Comparison of ENCODE assay signal across 31 cellular contexts in genomic region chr10:15136960-15137359, GRCh38. TPM values are rescaled to one million over a fixed set of nuclear protein-coding genes. Genes with fewer than 3 reads are reported as not detected.
A peak's percentile ranks its signal among the peaks of the same experiment; 100 is the strongest.
DNase-seq lines count a peak whose midpoint lies in the region; ATAC-seq, FAIRE-seq and TF ChIP-seq lines count a peak whose summit lies in the region.
"Had no signal": no experiment of that assay in that cellular context is flagged by ENCODE, and none has a peak within 500 bp of the region (broad histone marks: within the 10 kb centered on the region; RNA-seq: fewer than 3 reads in every experiment).

No MANE protein-coding gene starts in this region.

- peak; percentile 67 for ATAC-seq in HepG2
- ATAC-seq: right cardiac atrium, T-cell, WTC11 had no signal

- H3K4me2 ChIP-seq in fibroblast of lung (ENCODE audit: extremely low read depth, insufficient read depth, low read length) (no peak overlapping the region), HepG2 (ENCODE audit: low read depth, low read length) (peak overlapping the region; percentile 13; the same call in 1 of the 2 replicates)

- peak overlapping the region; percentile 10 for H3K27ac ChIP-seq in fibroblast of lung (ENCODE audit: insufficient read depth, low read length)
- peak overlapping the region; percentile 31 for H3K27ac ChIP-seq in HepG2 (ENCODE audit: extremely low read length, insufficient read depth, low read length)
- H3K27ac ChIP-seq: esophagus muscularis mucosa, GM23248, left ventricle myocardium inferior, SJCRH30, spleen, tibial nerve had no signal

- intact Hi-C loops in HepG2 (cut with micrococcal nuclease; ENCODE audit: unreplicated experiment), result no loop called here
- intact Hi-C loops in CD14-positive monocyte (cut with micrococcal nuclease), result no loop called here

- FAIRE-seq in HepG2 (lab: Jason Lieb, UNC) (peak; percentile 81), GM12891 (lab: Jason Lieb, UNC) (no peak)
- FAIRE-seq: astrocyte, G401.6 had no signal

- TF ChIP-seq POLR2A in HepG2 (IDR thresholded peaks at IDR 0.05; ENCODE audit: insufficient read depth in 1 of 2, low read depth in 2 of 2, low read length in 2 of 2) (no peak), GM12891 (IDR thresholded peaks at IDR 0.05; ENCODE audit: low read depth, low read length) (no peak)

- H3K4me3 ChIP-seq in fibroblast of lung (replicated peaks in 1 of 4; ENCODE audit: control extremely low read depth in 1 of 4, insufficient read depth in 1 of 4, low read depth in 3 of 4, low read length in 4 of 4) (no peak overlapping the region), HepG2 (replicated peaks in 1 of 3; ENCODE audit: insufficient read depth in 1 of 3, low read depth in 2 of 3, low read length in 3 of 3) (no peak overlapping the region)
- H3K4me3 ChIP-seq: esophagus muscularis mucosa, GM23248, left ventricle myocardium inferior, SJCRH30, spleen, tibial nerve had no signal

- H2AFZ ChIP-seq in fibroblast of lung (ENCODE audit: low read length) (no peak overlapping the region), HepG2 (ENCODE audit: low read length) (no peak overlapping the region)
- H2AFZ ChIP-seq: GM23248 had no signal

- H3K4me1 ChIP-seq in fibroblast of lung (ENCODE audit: control insufficient read depth, extremely low read depth, insufficient read depth, low read length), result peaks cover 2% of the 10 kb centered on the region
- peaks cover 35% of the 10 kb centered on the region for H3K4me1 ChIP-seq in HepG2 (ENCODE audit: insufficient read depth, low read length)
- H3K4me1 ChIP-seq: left ventricle myocardium inferior, SJCRH30 had no signal

- POLR2A ChIA-PET in HepG2 (lab: Yijun Ruan, JAX), result interaction anchor here (1.2 to 1.3 kb wide), 2 partner anchors 14 to 32 kb away, joined by 6 read pairs; partner anchors contain the start of gene NMT2

- WGBS in HepG2 (ENCODE audit: low lambda C conversion rate), result 30% methylated on average over 5 of the region's 5 CpGs

- no peak for TF ChIP-seq RAD21 in HepG2 (CRISPR knock-in tag; IDR thresholded peaks at IDR 0.05)

- H3K4me3 Mint-ChIP-seq in CD14-positive monocyte, result no peak overlapping the region
- H3K4me3 Mint-ChIP-seq: activated naive CD8-positive, alpha-beta T cell treated with anti-CD3 and anti-CD28 coated beads, Interleukin-2, amount 10 ng/mL, durations not matched to agents 7 days and 5 days; T-cell; WTC11 had no signal

- peaks cover 0 to 1% (median 0%) of the 10 kb centered on the region in 7 donors for H3K9me3 Mint-ChIP-seq in CD14-positive monocyte
- H3K9me3 Mint-ChIP-seq: activated naive CD8-positive, alpha-beta T cell treated with anti-CD3 and anti-CD28 coated beads, Interleukin-2, amount 10 ng/mL, durations not matched to agents 7 days and 5 days; T-cell; WTC11 had no signal

- in situ Hi-C loops in SK-MEL-5 (cut with HindIII; ENCODE audit: low pct_unique_long_range_greater_than_20kb, low sequenced_read_pairs) (no loop called here), HepG2 (cut with HindIII; ENCODE audit: extremely low pct_ligation_motif_present, low pct_unique_long_range_greater_than_20kb) (no loop called here)

- CTCF ChIA-PET in HepG2 (lab: Yijun Ruan, JAX; ENCODE audit: low intra/inter-chr PET ratio, low total read pairs), result no interaction called here

- H3K4me1 Mint-ChIP-seq in CD14-positive monocyte, result peaks cover 2% of the 10 kb centered on the region

- no peaks in the 10 kb centered on the region for H4K20me1 ChIP-seq in fibroblast of lung (ENCODE audit: control insufficient read depth, extremely low read depth, insufficient read depth, low read length)
- no peaks in the 10 kb centered on the region for H4K20me1 ChIP-seq in HepG2 (ENCODE audit: insufficient read depth, low read length)

- H3K9ac ChIP-seq in fibroblast of lung (ENCODE audit: insufficient read depth, low read length) (no peak overlapping the region), HepG2 (ENCODE audit: insufficient read depth, low read depth, low read length) (no peak overlapping the region)
- H3K9ac ChIP-seq: GM23248 had no signal

- no peaks in the 10 kb centered on the region for H3K27me3 Mint-ChIP-seq in CD14-positive monocyte (ENCODE audit: low read depth in 3 of 3)
- H3K27me3 Mint-ChIP-seq: activated naive CD8-positive, alpha-beta T cell treated with anti-CD3 and anti-CD28 coated beads, Interleukin-2, amount 10 ng/mL, durations not matched to agents 7 days and 5 days; T-cell had no signal

- H3K36me3 ChIP-seq in fibroblast of lung (ENCODE audit: control insufficient read depth, insufficient read depth, low read length) (peaks cover 7% of the 10 kb centered on the region), HepG2 (replicated peaks in 1 of 2; ENCODE audit: control insufficient read depth in 1 of 2, insufficient read depth in 2 of 2, low read length in 2 of 2) (peaks cover 13 to 41% of the 10 kb centered on the region in 2 experiments)

- H3K36me3 Mint-ChIP-seq in CD14-positive monocyte, result no peaks in the 10 kb centered on the region

- H3K27me3 ChIP-seq in fibroblast of lung (ENCODE audit: control insufficient read depth, insufficient read depth, low read length) (no peaks in the 10 kb centered on the region), HepG2 (ENCODE audit: control insufficient read depth in 1 of 2, insufficient read depth in 2 of 2, low read length in 2 of 2) (no peaks in the 10 kb centered on the region)
- H3K27me3 ChIP-seq: esophagus muscularis mucosa, SJCRH30, spleen, tibial nerve had no signal

- H3K9me3 ChIP-seq in fibroblast of lung (ENCODE audit: control insufficient read depth, insufficient read depth, low read depth, low read length) (no peaks in the 10 kb centered on the region), HepG2 (ENCODE audit: low read length) (no peaks in the 10 kb centered on the region)
- H3K9me3 ChIP-seq: esophagus muscularis mucosa, left ventricle myocardium inferior, SJCRH30, spleen, tibial nerve had no signal

- H3K79me2 ChIP-seq in fibroblast of lung (ENCODE audit: control insufficient read depth, insufficient read depth, low read length), result no peaks in the 10 kb centered on the region
- H3K79me2 ChIP-seq in HepG2 (ENCODE audit: insufficient read depth, low read length), result peaks cover 3% of the 10 kb centered on the region

- BruUV-seq in HepG2 (replicated peaks; lab: Mats Ljungman, UMichigan), result no TSS peak

- TF ChIP-seq EP300 in HepG2 (IDR thresholded peaks at IDR 0.05; ENCODE audit: low read depth in 2 of 2, low read length in 2 of 2) (peak in 1 of 2 experiments; percentile 62; a peak in 1 of 4 replicates), HepG2 (CRISPR knock-in tag; IDR thresholded peaks at IDR 0.05; ENCODE audit: borderline replicate concordance) (no peak)

- H3K27ac Mint-ChIP-seq in CD14-positive monocyte, result peak overlapping the region in 1 of 7 donors; percentile 9
- H3K27ac Mint-ChIP-seq: activated naive CD8-positive, alpha-beta T cell treated with anti-CD3 and anti-CD28 coated beads, Interleukin-2, amount 10 ng/mL, durations not matched to agents 7 days and 5 days; WTC11 had no signal

- DNase-seq in SK-MEL-5 (ENCODE audit: low read depth, low spot score) (peak; percentile 10), fibroblast of lung (ENCODE audit: low read depth in 2 of 2) (peak in 1 of 2 donors; percentile 64), HepG2 (ENCODE audit: low spot score) (peak; percentile 39), GM12891 (ENCODE audit: insufficient read length, low spot score) (no peak), cerebellum (ENCODE audit: low spot score) (no peak), cerebellar nuclear complex (lab: John Stamatoyannopoulos, UW) (no peak), CD14-positive monocyte (ENCODE audit: low spot score) (no peak)
- DNase-seq: activated CD4-positive, alpha-beta T cell treated with anti-CD3 and anti-CD28 coated beads, Interleukin-2, amount 50 U/mL, for 1 hour; activated gamma-delta T cell treated with Interleukin-2 at 50 U/mL for 16 hours; activated naive CD8-positive, alpha-beta T cell treated with anti-CD3 and anti-CD28 coated beads, Interleukin-2, amount 10 ng/mL, durations not matched to agents 7 days and 5 days; activated T-cell treated with anti-CD3 and anti-CD28 coated beads, Interleukin-2, amount 50 U/mL, for 1 hour; Calu3; caudate nucleus; dermis blood vessel endothelial cell; DMS79; glutamatergic neuron; islet precursor cell; left ventricle myocardium inferior; NCI-H1048; NCI-H2107; right cardiac atrium; RPMI8226; SJCRH30; spleen; T-cell had no signal

- TF ChIP-seq CTCF in fibroblast of lung (conservative IDR thresholded peaks at IDR 0.05 in 1 of 2, IDR thresholded peaks at IDR 0.05 in 1 of 2; ENCODE audit: low read depth in 1 of 2, low read length in 2 of 2), result no peak
- no peak for TF ChIP-seq CTCF in HepG2 (CRISPR knock-in tag; IDR thresholded peaks at IDR 0.05)
- TF ChIP-seq CTCF in CD14-positive monocyte (IDR thresholded peaks at IDR 0.05), result no peak

RNA-seq across cellular contexts. Expression of gene NMT2, which starts 31.5 kb away (rescaled TPM):
- 3.3 and 4.5 TPM in 2 replicates for total RNA-seq in SK-MEL-5 (2014; rRNA removed; shearing (Covaris generic))
- 4.4 and 9.6 TPM in 2 replicates for polyA plus RNA-seq in SK-MEL-5 (2015; cell fraction: cytosol; rRNA removed)
- 2.3 and 7.1 TPM in 2 replicates for polyA plus RNA-seq in SK-MEL-5 (2015; cell fraction: nucleus; rRNA removed)
- 21.0 and 21.3 TPM in 2 replicates for total RNA-seq in fibroblast of lung
- 16.6 and 35.2 TPM in 2 replicates for polyA plus RNA-seq in fibroblast of lung
- 18.8 and 37.7 TPM in 2 replicates for polyA plus RNA-seq in fibroblast of lung (2012)
- 7.5 and 11.8 TPM in 2 replicates for polyA minus RNA-seq in fibroblast of lung (ENCODE audit: low replicate concordance)
- 23.8 and 28.0 TPM in 2 replicates for total RNA-seq in HepG2 (2016; rRNA removed; fragmentation: Illumina TruSeq; extraction: Trizol)
- 8.0 and 9.2 TPM in 2 replicates for total RNA-seq in HepG2 (2016; cell fraction: cytosol; rRNA removed; fragmentation: Illumina TruSeq; extraction: Trizol; ENCODE audit: low read depth)
- total RNA-seq in HepG2 (2016; cell fraction: insoluble cytoplasmic fraction; rRNA removed; fragmentation: Illumina TruSeq; extraction: Trizol), result 27.2 and 28.6 TPM in 2 replicates
- total RNA-seq in HepG2 (2016; cell fraction: membrane; rRNA removed; fragmentation: Illumina TruSeq; extraction: Trizol), result 16.5 and 17.5 TPM in 2 replicates
- 20.8 and 22.8 TPM in 2 replicates for total RNA-seq in HepG2 (2016; cell fraction: nucleus; rRNA removed; fragmentation: Illumina TruSeq; extraction: Trizol)
- 8.9 and 10.1 TPM in 2 replicates for polyA plus RNA-seq in HepG2 (2011; rRNA removed)
- polyA plus RNA-seq in HepG2 (2011; cell fraction: cytosol; rRNA removed), result 3.5 and 4.9 TPM in 2 replicates
- polyA plus RNA-seq in HepG2 (2011; cell fraction: nucleus; rRNA removed), result 15.6 and 18.8 TPM in 2 replicates
- polyA plus RNA-seq in HepG2 (2012), result 16.2 and 22.5 TPM in 2 replicates
- 6.0 and 6.3 TPM in 2 replicates for polyA plus RNA-seq in HepG2 (2016; cell fraction: cytosol; fragmentation: Illumina TruSeq; extraction: Trizol; ENCODE audit: low read depth)
- 28.9 and 32.1 TPM in 2 replicates for polyA plus RNA-seq in HepG2 (2016; cell fraction: insoluble cytoplasmic fraction; fragmentation: Illumina TruSeq; extraction: Trizol; ENCODE audit: low read depth)
- polyA plus RNA-seq in HepG2 (2016; cell fraction: membrane; fragmentation: Illumina TruSeq; extraction: Trizol; ENCODE audit: low read depth), result 13.5 and 15.5 TPM in 2 replicates
- polyA plus RNA-seq in HepG2 (2016; cell fraction: nucleus; fragmentation: Illumina TruSeq; extraction: Trizol; ENCODE audit: insufficient read depth, low read depth), result 27.7 and 29.0 TPM in 2 replicates
- 0.96 and 2.9 TPM in 2 replicates for polyA minus RNA-seq in HepG2 (2011; rRNA and poly(A)+ RNA removed; ENCODE audit: low replicate concordance)
- 5.4 and 6.6 TPM in 2 replicates for polyA minus RNA-seq in HepG2 (2011; cell fraction: cytosol; rRNA and poly(A)+ RNA removed)
- polyA minus RNA-seq in HepG2 (2011; cell fraction: nucleus; rRNA and poly(A)+ RNA removed), result 23.5 and 25.9 TPM in 2 replicates
- 8.7 TPM for polyA plus RNA-seq in GM12891 (2012; ENCODE audit: low read depth, missing spikeins)
- total RNA-seq in cerebellum, result 35.0 TPM
- 1 to 10 TPM in 1 of 2 donors, under 1 TPM in 1; 0.36 to 1.1 TPM for polyA plus RNA-seq in CD14-positive monocyte

RNA-seq across cellular contexts. Expression of gene RPP38, which starts 39.8 kb away (rescaled TPM):
- total RNA-seq in SK-MEL-5 (2014; rRNA removed; shearing (Covaris generic)), result 14.6 and 15.1 TPM in 2 replicates
- polyA plus RNA-seq in SK-MEL-5 (2015; cell fraction: cytosol; rRNA removed), result 16.8 and 21.2 TPM in 2 replicates
- polyA plus RNA-seq in SK-MEL-5 (2015; cell fraction: nucleus; rRNA removed), result 10.8 and 12.2 TPM in 2 replicates
- total RNA-seq in fibroblast of lung, result 14.6 and 15.4 TPM in 2 replicates
- 24.7 and 26.4 TPM in 2 replicates for polyA plus RNA-seq in fibroblast of lung
- polyA plus RNA-seq in fibroblast of lung (2012), result 14.9 and 16.7 TPM in 2 replicates
- polyA minus RNA-seq in fibroblast of lung (ENCODE audit: low replicate concordance), result 6.4 and 8.0 TPM in 2 replicates
- total RNA-seq in HepG2 (2016; rRNA removed; fragmentation: Illumina TruSeq; extraction: Trizol), result 16.4 and 17.7 TPM in 2 replicates
- total RNA-seq in HepG2 (2016; cell fraction: cytosol; rRNA removed; fragmentation: Illumina TruSeq; extraction: Trizol; ENCODE audit: low read depth), result 10.8 and 11.2 TPM in 2 replicates
- total RNA-seq in HepG2 (2016; cell fraction: insoluble cytoplasmic fraction; rRNA removed; fragmentation: Illumina TruSeq; extraction: Trizol), result 15.4 and 17.2 TPM in 2 replicates
- total RNA-seq in HepG2 (2016; cell fraction: membrane; rRNA removed; fragmentation: Illumina TruSeq; extraction: Trizol), result 14.8 and 16.0 TPM in 2 replicates
- 9.0 and 9.2 TPM in 2 replicates for total RNA-seq in HepG2 (2016; cell fraction: nucleus; rRNA removed; fragmentation: Illumina TruSeq; extraction: Trizol)
- 11.7 TPM in 2 replicates for polyA plus RNA-seq in HepG2 (2011; rRNA removed)
- polyA plus RNA-seq in HepG2 (2011; cell fraction: cytosol; rRNA removed), result 10.2 and 13.0 TPM in 2 replicates
- 4.3 and 6.1 TPM in 2 replicates for polyA plus RNA-seq in HepG2 (2011; cell fraction: nucleus; rRNA removed)
- 10.0 and 11.5 TPM in 2 replicates for polyA plus RNA-seq in HepG2 (2012)
- 8.4 and 12.5 TPM in 2 replicates for polyA plus RNA-seq in HepG2 (2016; cell fraction: cytosol; fragmentation: Illumina TruSeq; extraction: Trizol; ENCODE audit: low read depth)
- 19.6 and 21.6 TPM in 2 replicates for polyA plus RNA-seq in HepG2 (2016; cell fraction: insoluble cytoplasmic fraction; fragmentation: Illumina TruSeq; extraction: Trizol; ENCODE audit: low read depth)
- 12.4 and 12.7 TPM in 2 replicates for polyA plus RNA-seq in HepG2 (2016; cell fraction: membrane; fragmentation: Illumina TruSeq; extraction: Trizol; ENCODE audit: low read depth)
- polyA plus RNA-seq in HepG2 (2016; cell fraction: nucleus; fragmentation: Illumina TruSeq; extraction: Trizol; ENCODE audit: insufficient read depth, low read depth), result 17.0 and 18.6 TPM in 2 replicates
- 7.3 and 14.4 TPM in 2 replicates for polyA minus RNA-seq in HepG2 (2011; rRNA and poly(A)+ RNA removed; ENCODE audit: low replicate concordance)
- 4.8 and 6.3 TPM in 2 replicates for polyA minus RNA-seq in HepG2 (2011; cell fraction: cytosol; rRNA and poly(A)+ RNA removed)
- polyA minus RNA-seq in HepG2 (2011; cell fraction: nucleus; rRNA and poly(A)+ RNA removed), result 4.1 and 5.8 TPM in 2 replicates
- polyA plus RNA-seq in GM12891 (2012; ENCODE audit: low read depth, missing spikeins), result 18.8 TPM
- total RNA-seq in cerebellum, result 5.9 TPM
- polyA plus RNA-seq in CD14-positive monocyte, result 10 to 100 TPM; 13.3 to 13.8 TPM

RNA-seq across cellular contexts. Expression of gene ACBD7, which starts 48.4 kb away (rescaled TPM):
- total RNA-seq in SK-MEL-5 (2014; rRNA removed; shearing (Covaris generic)), result 0.21 and 0.69 TPM in 2 replicates
- polyA plus RNA-seq in SK-MEL-5 (2015; cell fraction: cytosol; rRNA removed), result 0.65 and 1.1 TPM in 2 replicates
- polyA plus RNA-seq in SK-MEL-5 (2015; cell fraction: nucleus; rRNA removed), result 0.43 TPM in 1 of 2 replicates, not detected in the other
- total RNA-seq in fibroblast of lung, result under 0.01 and 4.1 TPM in 2 replicates
- polyA plus RNA-seq in fibroblast of lung, result 0.42 and 1.3 TPM in 2 replicates
- polyA plus RNA-seq in fibroblast of lung (2012), result 0.33 and 0.88 TPM in 2 replicates
- polyA minus RNA-seq in fibroblast of lung (ENCODE audit: low replicate concordance), result not detected in 2 replicates
- 2.6 and 4.0 TPM in 2 replicates for total RNA-seq in HepG2 (2016; rRNA removed; fragmentation: Illumina TruSeq; extraction: Trizol)
- 0.51 and 0.53 TPM in 2 replicates for total RNA-seq in HepG2 (2016; cell fraction: cytosol; rRNA removed; fragmentation: Illumina TruSeq; extraction: Trizol; ENCODE audit: low read depth)
- total RNA-seq in HepG2 (2016; cell fraction: insoluble cytoplasmic fraction; rRNA removed; fragmentation: Illumina TruSeq; extraction: Trizol), result 3.0 and 3.6 TPM in 2 replicates
- 2.0 and 2.5 TPM in 2 replicates for total RNA-seq in HepG2 (2016; cell fraction: membrane; rRNA removed; fragmentation: Illumina TruSeq; extraction: Trizol)
- total RNA-seq in HepG2 (2016; cell fraction: nucleus; rRNA removed; fragmentation: Illumina TruSeq; extraction: Trizol), result 0.75 and 2.1 TPM in 2 replicates
- polyA plus RNA-seq in HepG2 (2011; rRNA removed), result 1.1 and 1.4 TPM in 2 replicates
- 0.86 and 1.0 TPM in 2 replicates for polyA plus RNA-seq in HepG2 (2011; cell fraction: cytosol; rRNA removed)
- 0.40 and 0.45 TPM in 2 replicates for polyA plus RNA-seq in HepG2 (2011; cell fraction: nucleus; rRNA removed)
- polyA plus RNA-seq in HepG2 (2012), result 1.1 and 2.4 TPM in 2 replicates
- 0.33 and 0.47 TPM in 2 replicates for polyA plus RNA-seq in HepG2 (2016; cell fraction: cytosol; fragmentation: Illumina TruSeq; extraction: Trizol; ENCODE audit: low read depth)
- 3.1 and 3.6 TPM in 2 replicates for polyA plus RNA-seq in HepG2 (2016; cell fraction: insoluble cytoplasmic fraction; fragmentation: Illumina TruSeq; extraction: Trizol; ENCODE audit: low read depth)
- 1.2 and 1.4 TPM in 2 replicates for polyA plus RNA-seq in HepG2 (2016; cell fraction: membrane; fragmentation: Illumina TruSeq; extraction: Trizol; ENCODE audit: low read depth)
- 0.85 and 1.2 TPM in 2 replicates for polyA plus RNA-seq in HepG2 (2016; cell fraction: nucleus; fragmentation: Illumina TruSeq; extraction: Trizol; ENCODE audit: insufficient read depth, low read depth)
- polyA minus RNA-seq in HepG2 (2011; rRNA and poly(A)+ RNA removed; ENCODE audit: low replicate concordance), result 0.21 and 0.90 TPM in 2 replicates
- 0.59 and 2.2 TPM in 2 replicates for polyA minus RNA-seq in HepG2 (2011; cell fraction: cytosol; rRNA and poly(A)+ RNA removed)
- 1.8 and 2.0 TPM in 2 replicates for polyA minus RNA-seq in HepG2 (2011; cell fraction: nucleus; rRNA and poly(A)+ RNA removed)
- polyA plus RNA-seq in GM12891 (2012; ENCODE audit: low read depth, missing spikeins), result 0.41 TPM
- 16.7 TPM for total RNA-seq in cerebellum
- polyA plus RNA-seq in CD14-positive monocyte, result not detected
- total RNA-seq: left ventricle myocardium inferior, right cardiac atrium had no signal
- polyA plus RNA-seq: GM23248, right cardiac atrium had no signal

Comparison
In these comparisons a context has a peak if more than half of its experiments do, and no peak if none do; other contexts are left out.
1. DNase-seq: peak in SK-MEL-5 (single experiment) and HepG2 (single experiment); none in GM12891 (single experiment), cerebellum (single experiment), cerebellar nuclear complex (0 of 2) and CD14-positive monocyte (single experiment).